In genomic region chr3:16665282-16665741, GRCh38 we compare ENCODE assay signal across 11 cellular contexts.
DNase-seq lines count a peak whose midpoint lies in the region; ATAC-seq and TF ChIP-seq lines count a peak whose summit lies in the region.
"Had no signal": no experiment of that assay in that cellular context is flagged by ENCODE, and none has a peak within 500 bp of the region (broad histone marks: within the 10 kb centered on the region; RNA-seq: fewer than 3 reads in every experiment).

No MANE protein-coding gene starts in this region.

- peaks cover 22% of the 10 kb centered on the region for H3K4me1 ChIP-seq in smooth muscle cell (ENCODE audit: low read depth)

- peak overlapping the region; percentile 24 for H2AFZ ChIP-seq in smooth muscle cell (ENCODE audit: low read depth)

- WGBS in smooth muscle cell (ENCODE audit: low lambda C conversion rate) = 9% methylated on average over 6 of the region's 6 CpGs

- peaks cover 2% of the 10 kb centered on the region for H3K27me3 Mint-ChIP-seq in activated naive CD8-positive, alpha-beta T cell treated with anti-CD3 and anti-CD28 coated beads, Interleukin-2, amount 50 U/mL, for 24 hours
- peaks cover 9% of the 10 kb centered on the region for H3K27me3 Mint-ChIP-seq in activated naive CD8-positive, alpha-beta T cell treated with anti-CD3 and anti-CD28 coated beads for 36 hours

- H3F3A ChIP-seq in smooth muscle cell (ENCODE audit: low read depth) = no peaks in the 10 kb centered on the region

- DNase-seq in activated naive CD8-positive, alpha-beta T cell treated with anti-CD3 and anti-CD28 coated beads, Interleukin-2, amount 50 U/mL, for 24 hours = no peak
- DNase-seq in activated naive CD8-positive, alpha-beta T cell treated with anti-CD3 and anti-CD28 coated beads for 36 hours = no peak
- DNase-seq in MV-4-11 (lab: John Stamatoyannopoulos, UW) (peak; percentile 80), fibroblast of gingiva (ENCODE audit: low read depth) (peak; percentile 14), smooth muscle cell (lab: John Stamatoyannopoulos, UW; ENCODE audit: unreplicated experiment) (no peak), G401 (ENCODE audit: low spot score) (no peak), middle frontal gyrus (ENCODE audit: extremely low spot score, low spot score) (no peak)
- DNase-seq: KG1, WERI-Rb-1 had no signal

- H3K27ac ChIP-seq in smooth muscle cell (ENCODE audit: low read depth) = peak overlapping the region; percentile 38
- H3K27ac ChIP-seq: WERI-Rb-1 had no signal

- no peak overlapping the region for H3K9ac ChIP-seq in smooth muscle cell (ENCODE audit: low read depth)

- no peaks in the 10 kb centered on the region for H3K36me3 ChIP-seq in smooth muscle cell (ENCODE audit: low read depth)
- H3K36me3 ChIP-seq: WERI-Rb-1 had no signal

- no peaks in the 10 kb centered on the region for H4K20me1 ChIP-seq in smooth muscle cell (ENCODE audit: low read depth)

- H3K27me3 ChIP-seq in smooth muscle cell (ENCODE audit: low read depth) = no peaks in the 10 kb centered on the region

- peaks cover 14% of the 10 kb centered on the region for H3K9me3 Mint-ChIP-seq in activated naive CD8-positive, alpha-beta T cell treated with anti-CD3 and anti-CD28 coated beads, Interleukin-2, amount 50 U/mL, for 24 hours
- peaks cover 9% of the 10 kb centered on the region for H3K9me3 Mint-ChIP-seq in activated naive CD8-positive, alpha-beta T cell treated with anti-CD3 and anti-CD28 coated beads for 36 hours

- H3K36me3 Mint-ChIP-seq in activated naive CD8-positive, alpha-beta T cell treated with anti-CD3 and anti-CD28 coated beads, Interleukin-2, amount 50 U/mL, for 24 hours (ENCODE audit: low read depth) = no peaks in the 10 kb centered on the region
- H3K36me3 Mint-ChIP-seq in activated naive CD8-positive, alpha-beta T cell treated with anti-CD3 and anti-CD28 coated beads for 36 hours = no peaks in the 10 kb centered on the region
- H3K36me3 Mint-ChIP-seq: CD14-positive monocyte had no signal

- in situ Hi-C loops in G401 (cut with HindIII; ENCODE audit: low sequenced_read_pairs) = no loop called here

- H3K27ac Mint-ChIP-seq in activated naive CD8-positive, alpha-beta T cell treated with anti-CD3 and anti-CD28 coated beads, Interleukin-2, amount 50 U/mL, for 24 hours = no peak overlapping the region
- no peak overlapping the region for H3K27ac Mint-ChIP-seq in activated naive CD8-positive, alpha-beta T cell treated with anti-CD3 and anti-CD28 coated beads for 36 hours
- H3K27ac Mint-ChIP-seq: CD14-positive monocyte had no signal

- H3K4me2 ChIP-seq in smooth muscle cell = peak overlapping the region; percentile 75

- no peak overlapping the region for H3K4me3 Mint-ChIP-seq in activated naive CD8-positive, alpha-beta T cell treated with anti-CD3 and anti-CD28 coated beads, Interleukin-2, amount 50 U/mL, for 24 hours
- no peak overlapping the region for H3K4me3 Mint-ChIP-seq in activated naive CD8-positive, alpha-beta T cell treated with anti-CD3 and anti-CD28 coated beads for 36 hours
- H3K4me3 Mint-ChIP-seq: CD14-positive monocyte had no signal

- H3K4me3 ChIP-seq in smooth muscle cell = no peak overlapping the region

- no peaks in the 10 kb centered on the region for H3K79me2 ChIP-seq in smooth muscle cell (ENCODE audit: low read depth)

- ATAC-seq in activated naive CD8-positive, alpha-beta T cell treated with anti-CD3 and anti-CD28 coated beads, Interleukin-2, amount 50 U/mL, for 24 hours = peak; percentile 49
- no peak for ATAC-seq in HG03354 (IDR thresholded peaks at IDR 0.05; ENCODE audit: poor library complexity, severe bottlenecking, unreplicated experiment)

- H3K9me3 ChIP-seq in smooth muscle cell (replicated peaks; ENCODE audit: low read depth) = no peaks in the 10 kb centered on the region

- H3K4me1 Mint-ChIP-seq in activated naive CD8-positive, alpha-beta T cell treated with anti-CD3 and anti-CD28 coated beads, Interleukin-2, amount 50 U/mL, for 24 hours = no peaks in the 10 kb centered on the region
- no peaks in the 10 kb centered on the region for H3K4me1 Mint-ChIP-seq in activated naive CD8-positive, alpha-beta T cell treated with anti-CD3 and anti-CD28 coated beads for 36 hours

- no peak for TF ChIP-seq CTCF in smooth muscle cell (IDR thresholded peaks at IDR 0.05; ENCODE audit: borderline replicate concordance, insufficient read depth, poor library complexity, severe bottlenecking)

Comparison
In these comparisons a context has a peak if more than half of its experiments do, and no peak if none do; other contexts are left out.
1. DNase-seq: peak in MV-4-11 (single experiment) and fibroblast of gingiva (single experiment); none in activated naive CD8-positive, alpha-beta T cell treated with anti-CD3 and anti-CD28 coated beads, Interleukin-2, amount 50 U/mL, for 24 hours (single experiment), activated naive CD8-positive, alpha-beta T cell treated with anti-CD3 and anti-CD28 coated beads for 36 hours (single experiment), smooth muscle cell (single experiment), G401 (single experiment) and middle frontal gyrus (single experiment).